13 cellular contexts compared by ENCODE assay signal in the genomic region with DNA sequence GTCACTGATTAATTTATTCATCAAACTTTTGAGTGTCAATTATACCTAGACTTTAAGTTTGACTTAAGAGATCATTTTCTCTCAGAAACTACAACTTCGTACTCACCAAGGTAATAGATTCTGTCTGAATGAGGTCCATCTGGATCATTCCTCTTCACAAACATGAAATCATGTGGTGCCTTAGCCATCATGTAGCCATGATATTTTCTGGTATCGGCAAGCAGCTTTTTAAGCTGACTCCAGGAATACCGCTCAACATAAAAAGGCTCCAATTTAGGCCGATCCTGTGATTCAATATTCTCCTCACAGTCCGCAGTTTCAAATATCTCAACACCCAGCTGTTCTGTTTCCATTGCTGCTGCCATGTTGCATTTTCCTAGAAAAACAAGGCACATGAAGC. TPM values are rescaled to one million over a fixed set of nuclear protein-coding genes. Genes with fewer than 3 reads are reported as not detected.
DNase-seq lines count a peak whose midpoint lies in the region; ATAC-seq and TF ChIP-seq lines count a peak whose summit lies in the region.
"Had no signal": no experiment of that assay in that cellular context is flagged by ENCODE, and none has a peak within 500 bp of the region (broad histone marks: within the 10 kb centered on the region; RNA-seq: fewer than 3 reads in every experiment).

No MANE protein-coding gene starts in this region.

- H3K9me3 ChIP-seq in Loucy (ENCODE audit: insufficient read depth, low read depth, low read length) (no peaks in the 10 kb centered on the region), mesenchymal stem cell (ENCODE audit: control insufficient read depth, low read length) (no peaks in the 10 kb centered on the region), subcutaneous abdominal adipose tissue (ENCODE audit: control insufficient read depth in 5 of 5, low read length in 5 of 5) (no peaks in the 10 kb centered on the region)

- no peaks in the 10 kb centered on the region for H3K9me2 ChIP-seq in Loucy (replicated peaks; ENCODE audit: low read depth, low read length)

- no peak overlapping the region for H2AK5ac ChIP-seq in mesenchymal stem cell (ENCODE audit: low read length, severe bottlenecking)

- H3K27me3 ChIP-seq in Loucy (ENCODE audit: insufficient read depth, low read length, poor library complexity, severe bottlenecking) = no peaks in the 10 kb centered on the region
- no peaks in the 10 kb centered on the region for H3K27me3 ChIP-seq in mesenchymal stem cell (ENCODE audit: control insufficient read depth in 1 of 2, insufficient read depth in 1 of 2, low read length in 2 of 2)
- H3K27me3 ChIP-seq in subcutaneous abdominal adipose tissue (ENCODE audit: control insufficient read depth in 5 of 5, insufficient read depth in 4 of 5, low read length in 5 of 5) = no peaks in the 10 kb centered on the region
- H3K27me3 ChIP-seq: brain microvascular endothelial cell had no signal

- TF ChIP-seq CTCF in Loucy (conservative IDR thresholded peaks at IDR 0.05; ENCODE audit: low read length) (no peak), mesothelial cell of epicardium (IDR thresholded peaks at IDR 0.05; ENCODE audit: unreplicated experiment) (no peak)

- peaks cover 12% of the 10 kb centered on the region for H3K79me1 ChIP-seq in mesenchymal stem cell (replicated peaks; ENCODE audit: low read length, poor library complexity, severe bottlenecking)

- peak overlapping the region; percentile 69 for H3K9ac ChIP-seq in Loucy (ENCODE audit: low read depth, low read length, poor library complexity, severe bottlenecking)
- H3K9ac ChIP-seq in mesenchymal stem cell (ENCODE audit: low read length) = peak overlapping the region; percentile 83
- H3K9ac ChIP-seq in subcutaneous abdominal adipose tissue (ENCODE audit: low read length in 5 of 5) = peak overlapping the region; percentile 25 to 84 (median 56)

- no peak for DNase-seq in caudate nucleus (lab: John Stamatoyannopoulos, UW)
- DNase-seq in mesenchymal stem cell = no peak
- DNase-seq in mesenteric fat pad (ENCODE audit: low spot score) = no peak
- no peak for DNase-seq in mesothelial cell of epicardium (ENCODE audit: low spot score in 2 of 2, unreplicated experiment in 2 of 2)
- no peak for DNase-seq in pons (ENCODE audit: low spot score)
- DNase-seq: brain microvascular endothelial cell, NCI-H510A had no signal

- H3K4me1 ChIP-seq in Loucy (ENCODE audit: insufficient read depth, low read length, poor library complexity, severe bottlenecking) (peaks cover 60% of the 10 kb centered on the region), mesenchymal stem cell (ENCODE audit: control insufficient read depth, insufficient read depth, low read depth, low read length) (peaks cover 4% of the 10 kb centered on the region), subcutaneous abdominal adipose tissue (ENCODE audit: control insufficient read depth in 5 of 5, insufficient read depth in 5 of 5, low read length in 5 of 5) (peaks cover 9 to 48% (median 38%) of the 10 kb centered on the region in 5 donors)

- peaks cover 13% of the 10 kb centered on the region for H3K36me3 Mint-ChIP-seq in mesothelial cell of epicardium

- H3K4me3 Mint-ChIP-seq in mesothelial cell of epicardium = no peak overlapping the region

- WGBS in mesenchymal stem cell = over 99% methylated on average over 5 of the region's 5 CpGs

- H3K23ac ChIP-seq in mesenchymal stem cell (ENCODE audit: low read length in 2 of 2) = no peak overlapping the region

- H4K20me1 ChIP-seq in Loucy (ENCODE audit: insufficient read depth, low read length, poor library complexity, severe bottlenecking) = peaks cover 32% of the 10 kb centered on the region

- ATAC-seq in GM21447 (IDR thresholded peaks at IDR 0.05; ENCODE audit: unreplicated experiment) = no peak
- ATAC-seq: GM12878, left lobe of liver, Panc1 had no signal

- no peak overlapping the region for H3K4ac ChIP-seq in mesenchymal stem cell (ENCODE audit: low read depth in 1 of 2, low read length in 2 of 2)

- H2BK15ac ChIP-seq in mesenchymal stem cell (ENCODE audit: low read depth, poor library complexity, severe bottlenecking) = no peak overlapping the region

- H2AFZ ChIP-seq in Loucy (ENCODE audit: low read length) = no peak overlapping the region
- H2AFZ ChIP-seq in mesenchymal stem cell (ENCODE audit: low read depth, low read length) = no peak overlapping the region

- no peak overlapping the region for H3K14ac ChIP-seq in mesenchymal stem cell (ENCODE audit: low read length in 2 of 2)

- H2BK5ac ChIP-seq in mesenchymal stem cell (ENCODE audit: low read depth, low read length, poor library complexity, severe bottlenecking) = no peak overlapping the region

- no peak overlapping the region for H4K8ac ChIP-seq in mesenchymal stem cell (ENCODE audit: low read length)

- no peak overlapping the region for H4K91ac ChIP-seq in mesenchymal stem cell (ENCODE audit: low read length)

- peaks cover 19% of the 10 kb centered on the region for H3F3A ChIP-seq in Loucy (ENCODE audit: low read depth)

- H3K18ac ChIP-seq in mesenchymal stem cell (ENCODE audit: low read depth in 1 of 2, low read length in 2 of 2) = no peak overlapping the region

- H2BK120ac ChIP-seq in mesenchymal stem cell (ENCODE audit: low read depth, low read length) = no peak overlapping the region

- H3K27ac ChIP-seq in caudate nucleus (ENCODE audit: low read depth, low read length) = peak overlapping the region; percentile 77
- H3K27ac ChIP-seq in mesenchymal stem cell (ENCODE audit: low read length, poor library complexity, severe bottlenecking) = no peak overlapping the region
- H3K27ac ChIP-seq in subcutaneous abdominal adipose tissue (ENCODE audit: low read depth, low read length) = peak overlapping the region; percentile 85
- H3K27ac ChIP-seq: brain microvascular endothelial cell had no signal

- H3K27me3 Mint-ChIP-seq in mesothelial cell of epicardium (ENCODE audit: low read depth) = no peaks in the 10 kb centered on the region

- H3K4me3 ChIP-seq in Loucy (ENCODE audit: low read length, poor library complexity, severe bottlenecking) (peak overlapping the region; percentile 68), mesenchymal stem cell (ENCODE audit: insufficient read depth in 1 of 2, low read depth in 1 of 2, low read length in 2 of 2) (peak overlapping the region in 1 of 2 experiments; percentile 62), subcutaneous abdominal adipose tissue (ENCODE audit: low read depth in 1 of 5, low read length in 5 of 5) (peak overlapping the region in 4 of 5 donors; percentile 6 to 42 (median 24))
- H3K4me3 ChIP-seq: GM12878 had no signal

- H3K36me3 ChIP-seq in Loucy (ENCODE audit: insufficient read depth, low read length) = peaks cover 12% of the 10 kb centered on the region; the same call in 1 of the 2 replicates
- H3K36me3 ChIP-seq in mesenchymal stem cell (ENCODE audit: control insufficient read depth in 1 of 2, insufficient read depth in 2 of 2, low read depth in 1 of 2, low read length in 2 of 2) = peaks cover 12 to 58% of the 10 kb centered on the region in 2 experiments
- H3K36me3 ChIP-seq in subcutaneous abdominal adipose tissue (ENCODE audit: control insufficient read depth in 5 of 5, insufficient read depth in 5 of 5, low read length in 5 of 5) = peaks cover 11 to 21% (median 19%) of the 10 kb centered on the region in 5 donors

- H3K27ac Mint-ChIP-seq in mesothelial cell of epicardium = no peak overlapping the region

- no peak overlapping the region for H2BK12ac ChIP-seq in mesenchymal stem cell (ENCODE audit: low read length in 2 of 2)

- H3K9me3 Mint-ChIP-seq in mesothelial cell of epicardium = no peaks in the 10 kb centered on the region

- peaks cover 12% of the 10 kb centered on the region for H3K4me1 Mint-ChIP-seq in mesothelial cell of epicardium

- H3K79me2 ChIP-seq in Loucy (ENCODE audit: insufficient read depth, low read length) = peaks cover 76% of the 10 kb centered on the region

- H3K4me2 ChIP-seq in Loucy (ENCODE audit: low read depth, low read length, poor library complexity, severe bottlenecking) (peak overlapping the region; percentile 92), mesenchymal stem cell (ENCODE audit: low read length, poor library complexity, severe bottlenecking) (no peak overlapping the region)

RNA-seq across cellular contexts. Expression of a gene that starts 5.3 kb away (rescaled TPM):
- 20.7 TPM for polyA plus RNA-seq in mesenchymal stem cell (2013, experiment 1 of 2)
- polyA plus RNA-seq in mesenchymal stem cell (2013, experiment 2 of 2) = 21.8 TPM
- 36.7 TPM for total RNA-seq in mesenteric fat pad
- 27.4 to 31.6 TPM (median 31.5 TPM) in 3 replicates for total RNA-seq in mesothelial cell of epicardium

RNA-seq across cellular contexts. Expression of a gene that starts 18.1 kb away (rescaled TPM):
- 73.7 TPM for polyA plus RNA-seq in mesenchymal stem cell (2013, experiment 1 of 2)
- polyA plus RNA-seq in mesenchymal stem cell (2013, experiment 2 of 2) = 76.8 TPM
- total RNA-seq in mesenteric fat pad (27.9 TPM), mesothelial cell of epicardium (110 to 113 TPM (median 111 TPM) in 3 replicates)
